In genomic region chr16:75092777-75093176, GRCh38 we compare ENCODE assay signal across 1 cellular context.
TF ChIP-seq lines count a peak whose summit lies in the region.

No MANE protein-coding gene starts in this region.

TF ChIP-seq in IMR-90, 13 proteins besides CTCF, POLR2A, EP300 and RAD21:
- TF ChIP-seq MAFK (IDR thresholded peaks at IDR 0.05; ENCODE audit: low read depth, low read length) (no peak), NFE2L2 (IDR thresholded peaks at IDR 0.05; ENCODE audit: low read depth, low read length) (no peak), RCOR1 (IDR thresholded peaks at IDR 0.05; ENCODE audit: insufficient replicate concordance, low read length) (no peak), FOS (IDR thresholded peaks at IDR 0.05; ENCODE audit: low read depth, low read length) (no peak), MXI1 (IDR thresholded peaks at IDR 0.05; ENCODE audit: borderline replicate concordance, low read depth, low read length) (no peak)
